10 cellular contexts compared by ENCODE assay signal in genomic region chr2:219443016-219443696, GRCh38. TPM values are rescaled to one million over a fixed set of nuclear protein-coding genes. Genes with fewer than 3 reads are reported as not detected.
DNase-seq lines count a peak whose midpoint lies in the region; ATAC-seq and TF ChIP-seq lines count a peak whose summit lies in the region.
"Had no signal": no experiment of that assay in that cellular context is flagged by ENCODE, and none has a peak within 500 bp of the region (broad histone marks: within the 10 kb centered on the region; RNA-seq: fewer than 3 reads in every experiment).

No MANE protein-coding gene starts in this region.

- in situ Hi-C loops in gastrocnemius medialis (cut with MboI; ENCODE audit: low sequenced_read_pairs in 4 of 4) = no loop called here

- no peak overlapping the region for H3K27ac ChIP-seq in CD8-positive, alpha-beta memory T cell (ENCODE audit: low read depth, low read length)
- H3K27ac ChIP-seq in gastrocnemius medialis = peak overlapping the region; percentile 95 to 100 (median 98)

- no peak overlapping the region for H3K4me3 ChIP-seq in CD8-positive, alpha-beta memory T cell (ENCODE audit: low read length)
- peak overlapping the region; percentile 55 for H3K4me3 ChIP-seq in fibroblast of pulmonary artery (replicated peaks; ENCODE audit: low read depth, low read length)
- peak overlapping the region in 1 of 4 donors; percentile 69 for H3K4me3 ChIP-seq in gastrocnemius medialis
- H3K4me3 ChIP-seq: mucosa of descending colon had no signal

- TF ChIP-seq POLR2A in gastrocnemius medialis (IDR thresholded peaks at IDR 0.05) = no peak

- peaks cover 12 to 18% (median 15%) of the 10 kb centered on the region in 3 donors for H3K4me1 Mint-ChIP-seq in CD8-positive, alpha-beta memory T cell
- H3K4me1 Mint-ChIP-seq in T-cell = peaks cover 16 to 19% (median 19%) of the 10 kb centered on the region in 3 donors

- intact Hi-C loops in gastrocnemius medialis (cut with DNase I; ENCODE audit: low total_unique reads) = no loop called here
- intact Hi-C loops in left colon (cut with DNase I, micrococcal nuclease) = no loop called here

- ATAC-seq in T-cell (replicated peaks in 1 of 4) (no peak), gastrocnemius medialis (no peak), GM19328 (IDR thresholded peaks at IDR 0.05; ENCODE audit: unreplicated experiment) (no peak), left colon (no peak), HG03457 (IDR thresholded peaks at IDR 0.05; ENCODE audit: unreplicated experiment) (no peak)
- ATAC-seq: mucosa of descending colon had no signal

- H3K36me3 Mint-ChIP-seq in CD8-positive, alpha-beta memory T cell = no peaks in the 10 kb centered on the region
- no peaks in the 10 kb centered on the region for H3K36me3 Mint-ChIP-seq in T-cell

- no peaks in the 10 kb centered on the region for H3K9me3 ChIP-seq in CD8-positive, alpha-beta memory T cell (ENCODE audit: low read length)
- H3K9me3 ChIP-seq in gastrocnemius medialis = no peaks in the 10 kb centered on the region
- H3K9me3 ChIP-seq: mucosa of descending colon had no signal

- H3K36me3 ChIP-seq in CD8-positive, alpha-beta memory T cell (ENCODE audit: insufficient read depth, low read length) = no peaks in the 10 kb centered on the region
- H3K36me3 ChIP-seq in gastrocnemius medialis = no peaks in the 10 kb centered on the region

- peaks cover 22 to 28% of the 10 kb centered on the region in 2 donors for H3K27me3 Mint-ChIP-seq in CD8-positive, alpha-beta memory T cell
- H3K27me3 Mint-ChIP-seq in T-cell = peaks cover 0 to 29% of the 10 kb centered on the region in 2 donors

- CTCF ChIA-PET in CD8-positive, alpha-beta memory T cell (lab: Charles Lee) = interaction anchor here (1.6 kb wide), 1 partner anchor 87 kb away, joined by 6 read pairs; no protein-coding TSS in a partner anchor
- CTCF ChIA-PET in T-cell (lab: Charles Lee) = no interaction called here

- H3K9me3 Mint-ChIP-seq in CD8-positive, alpha-beta memory T cell = no peaks in the 10 kb centered on the region
- no peaks in the 10 kb centered on the region for H3K9me3 Mint-ChIP-seq in T-cell

- TF ChIP-seq CTCF in fibroblast of pulmonary artery (IDR thresholded peaks at IDR 0.05; ENCODE audit: low read length, missing control alignments) (no peak), gastrocnemius medialis (IDR thresholded peaks at IDR 0.05 in 4 of 5, conservative IDR thresholded peaks at IDR 0.05 in 1 of 5) (no peak)

- H3K4me1 ChIP-seq in CD8-positive, alpha-beta memory T cell (ENCODE audit: insufficient read depth, low read length) = no peaks in the 10 kb centered on the region
- H3K4me1 ChIP-seq in gastrocnemius medialis = peaks cover 40 to 57% of the 10 kb centered on the region in 2 donors

- peaks cover 4% of the 10 kb centered on the region for H3K27me3 ChIP-seq in CD8-positive, alpha-beta memory T cell (ENCODE audit: insufficient read depth, low read length, poor library complexity, severe bottlenecking)
- no peaks in the 10 kb centered on the region for H3K27me3 ChIP-seq in gastrocnemius medialis

- peak overlapping the region; percentile 75 to 82 (median 77) for H3K4me3 Mint-ChIP-seq in CD8-positive, alpha-beta memory T cell
- peak overlapping the region; percentile 77 to 89 (median 80) for H3K4me3 Mint-ChIP-seq in T-cell

- POLR2A ChIA-PET in CD8-positive, alpha-beta memory T cell (lab: Charles Lee) = no interaction called here
- POLR2A ChIA-PET in T-cell (lab: Charles Lee) = no interaction called here

- DNase-seq in CD8-positive, alpha-beta memory T cell = no peak
- DNase-seq in T-cell (no peak), fibroblast of pulmonary artery (ENCODE audit: low read depth) (no peak), gastrocnemius medialis (no peak), left colon (no peak), NCI-H82 treated with DMSO at 0.1 percent for 48 hours (lab: John Stamatoyannopoulos, UW; ENCODE audit: unreplicated experiment) (no peak)
- DNase-seq: activated effector memory CD4-positive, alpha-beta T cell treated with anti-CD3 and anti-CD28 coated beads, Interleukin-2, amount 50 U/mL, for 16 hours; mucosa of descending colon had no signal

- H3K27ac Mint-ChIP-seq in CD8-positive, alpha-beta memory T cell = peak overlapping the region in 3 of 8 donors; percentile 35 to 66 (median 36)
- H3K27ac Mint-ChIP-seq in T-cell = peak overlapping the region in 1 of 2 donors; percentile 43

RNA-seq across cellular contexts. Expression of gene SPEG, which starts 8.5 kb away (rescaled TPM):
- total RNA-seq in CD8-positive, alpha-beta memory T cell = 1 to 10 TPM in 1 of 2 experiments, under 1 TPM in 1; 0.94 to 1.0 TPM
- 0.48 TPM for polyA plus RNA-seq in CD8-positive, alpha-beta memory T cell
- 10 to 100 TPM; 13.8 to 23.9 (median 18.9) TPM for total RNA-seq in T-cell
- 100 to 1,000 TPM; 104 to 387 (median 222) TPM for total RNA-seq in gastrocnemius medialis
- 10 to 100 TPM in 1 of 2 donors, 1 to 10 TPM in 1; 2.9 to 29.4 TPM for total RNA-seq in left colon

RNA-seq across cellular contexts. Expression of gene DES, which starts 25.0 kb away (rescaled TPM):
- total RNA-seq in CD8-positive, alpha-beta memory T cell = not detected
- polyA plus RNA-seq in CD8-positive, alpha-beta memory T cell = not detected
- total RNA-seq in T-cell (1 to 10 TPM in 2 of 5 donors, under 1 TPM in 1, not detected in 2; 0.98 to 1.3 (median 1.3) TPM), gastrocnemius medialis (over 10,000 TPM; 19,008 to 28,635 (median 23,575) TPM), left colon (100 to 1,000 TPM in 1 of 2 donors, 10 to 100 TPM in 1; 18.5 to 706 TPM)

RNA-seq across cellular contexts. Expression of gene DNPEP, which starts 55.4 kb away (rescaled TPM):
- 100 to 1,000 TPM; 112 to 116 TPM for total RNA-seq in CD8-positive, alpha-beta memory T cell
- 69.1 TPM for polyA plus RNA-seq in CD8-positive, alpha-beta memory T cell
- total RNA-seq in T-cell (10 to 100 TPM; 73.5 to 88.8 (median 85.4) TPM), gastrocnemius medialis (100 to 1,000 TPM in 1 of 4 donors, 10 to 100 TPM in 3; 56.0 to 147 (median 65.3) TPM), left colon (100 to 1,000 TPM in 1 of 2 donors, 10 to 100 TPM in 1; 94.2 to 130 TPM)

RNA-seq across cellular contexts. Expression of gene GMPPA, which starts 55.5 kb away (rescaled TPM):
- 10 to 100 TPM; 36.9 to 37.1 TPM for total RNA-seq in CD8-positive, alpha-beta memory T cell
- polyA plus RNA-seq in CD8-positive, alpha-beta memory T cell = 32.5 TPM
- 10 to 100 TPM; 20.6 to 47.7 (median 41.3) TPM for total RNA-seq in T-cell
- total RNA-seq in gastrocnemius medialis = 10 to 100 TPM; 18.0 to 25.8 (median 24.4) TPM
- 10 to 100 TPM; 44.8 to 56.1 TPM for total RNA-seq in left colon

Comparison
In these comparisons a context has a peak if more than half of its experiments do, and no peak if none do; other contexts are left out.
1. RNA of gene DES, which starts 25.0 kb away (total RNA-seq): 19,008 to 28,635 TPM in gastrocnemius medialis; 18.5 to 706 TPM in left colon, 0.98 to 1.3 TPM in T-cell and not detected in CD8-positive, alpha-beta memory T cell; every median in the first group is over 10 times any median in the second.